13 cellular contexts compared by ENCODE assay signal in the genomic region with DNA sequence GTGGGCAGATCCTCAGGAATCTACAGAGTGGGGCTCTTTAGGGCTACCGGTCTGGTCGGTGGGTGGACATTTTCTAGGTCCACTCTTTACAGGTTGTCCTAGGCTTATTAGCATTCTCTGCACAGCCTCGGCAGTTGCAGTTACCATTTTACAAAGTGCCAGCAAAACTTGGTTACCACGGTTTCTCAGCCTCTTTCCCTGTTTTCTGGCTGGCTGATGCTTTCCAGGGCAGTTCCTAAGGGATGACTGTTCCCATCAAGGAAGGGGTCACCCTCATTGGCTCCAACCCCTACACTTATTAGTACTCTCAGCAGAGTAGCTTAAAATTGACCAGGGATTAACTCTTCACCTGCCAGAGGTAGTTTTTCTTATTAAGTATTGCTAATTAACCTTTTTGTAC. TPM values are rescaled to one million over a fixed set of nuclear protein-coding genes. Genes with fewer than 3 reads are reported as not detected.
"Had no signal": no experiment of that assay in that cellular context is flagged by ENCODE, and none has a peak within 500 bp of the region (broad histone marks: within the 10 kb centered on the region; RNA-seq: fewer than 3 reads in every experiment).

No MANE protein-coding gene starts in this region.

- H3K36me3 ChIP-seq: esophagus squamous epithelium had no signal

- H3K27me3 ChIP-seq: body of pancreas had no signal

- H3K4me3 ChIP-seq: body of pancreas, esophagus squamous epithelium had no signal

- DNase-seq: activated CD4-positive, alpha-beta T cell treated with anti-CD3 and anti-CD28 coated beads, Interleukin-2, amount 10 ng/mL, durations not matched to agents 24 days and 14 days; activated CD8-positive, alpha-beta memory T cell treated with anti-CD3 and anti-CD28 coated beads for 24 hours; activated naive CD4-positive, alpha-beta T cell treated with anti-CD3 and anti-CD28 coated beads for 36 hours; body of pancreas; esophagus squamous epithelium; foreskin fibroblast; SHP77 treated with DMSO at 0.1 percent for 48 hours; stimulated activated CD4-positive, alpha-beta T cell treated with anti-CD3 and anti-CD28 coated beads, Interleukin-2, amount 100 ng/mL, for 48 hours; stimulated activated CD8-positive, alpha-beta memory T cell treated with anti-CD3 and anti-CD28 coated beads, Interleukin-4, amount 100 ng/mL, for 48 hours; stimulated activated naive CD8-positive, alpha-beta T cell treated with anti-CD3 and anti-CD28 coated beads, Interleukin-15, Interleukin-2, amounts not matched to agents 100 U/mL and 50 U/mL, for 24 hours; T-helper 17 cell had no signal

- H3K9me3 ChIP-seq: body of pancreas, esophagus squamous epithelium had no signal

- H3K27ac ChIP-seq: body of pancreas, esophagus squamous epithelium had no signal

RNA-seq across cellular contexts. Expression of gene AQP4, which starts 2.0 kb away (rescaled TPM):
- total RNA-seq: activated CD4-positive, alpha-beta T cell treated with anti-CD3 and anti-CD28 coated beads, Interleukin-2, amount 10 ng/mL, durations not matched to agents 24 days and 14 days; activated naive CD4-positive, alpha-beta T cell treated with anti-CD3 and anti-CD28 coated beads for 36 hours; chondrocyte; pulmonary artery endothelial cell; T-helper 17 cell had no signal
